Comparison of ENCODE assay signal across 23 cellular contexts in genomic region chr15:83656192-83656591, GRCh38. TPM values are rescaled to one million over a fixed set of nuclear protein-coding genes. Genes with fewer than 3 reads are reported as not detected.
DNase-seq lines count a peak whose midpoint lies in the region; ATAC-seq, FAIRE-seq and TF ChIP-seq lines count a peak whose summit lies in the region.
"Had no signal": no experiment of that assay in that cellular context is flagged by ENCODE, and none has a peak within 500 bp of the region (broad histone marks: within the 10 kb centered on the region; RNA-seq: fewer than 3 reads in every experiment).

No MANE protein-coding gene starts in this region.

- no peaks in the 10 kb centered on the region for H3K79me2 ChIP-seq in hepatocyte

- H3K36me3 ChIP-seq in heart left ventricle = peaks cover 0 to 15% (median 0%) of the 10 kb centered on the region in 9 donors
- H3K36me3 ChIP-seq in hepatocyte (replicated peaks; ENCODE audit: insufficient read depth, low read depth) = no peaks in the 10 kb centered on the region
- H3K36me3 ChIP-seq: BLaER1, SJCRH30 had no signal

- TF ChIP-seq CTCF in heart left ventricle (IDR thresholded peaks at IDR 0.05) (no peak), hepatocyte (IDR thresholded peaks at IDR 0.05; ENCODE audit: poor library complexity) (no peak)

- H3K27ac ChIP-seq in heart left ventricle (peak overlapping the region in 5 of 12 donors; percentile 38 to 90 (median 83)), hepatocyte (no peak overlapping the region)
- H3K27ac ChIP-seq: BLaER1, SJCRH30 had no signal

- peaks cover 0 to 55% (median 14%) of the 10 kb centered on the region in 12 donors for H3K4me1 ChIP-seq in heart left ventricle
- H3K4me1 ChIP-seq in hepatocyte (ENCODE audit: insufficient read depth) = peaks cover 22% of the 10 kb centered on the region
- H3K4me1 ChIP-seq: BLaER1 had no signal

- no peaks in the 10 kb centered on the region for H3K9me2 ChIP-seq in hepatocyte (replicated peaks; ENCODE audit: insufficient read depth)

- intact Hi-C loops in heart left ventricle (cut with DNase I) = loop anchor here in 5 of 10 donors (5.0 to 10.0 kb wide), 5 partner anchors 41 to 379 kb away; no protein-coding TSS in a partner anchor
- intact Hi-C loops in Right ventricle myocardium inferior (cut with DNase I) = loop anchor here (5.0 to 10.0 kb wide), 3 partner anchors 91 to 379 kb away; no protein-coding TSS in a partner anchor

- DNase-seq in heart left ventricle (no peak), Right ventricle myocardium inferior (ENCODE audit: missing footprints) (no peak), hepatocyte (ENCODE audit: low spot score) (no peak), pons (ENCODE audit: low spot score) (peak; percentile 37), anterior cingulate cortex (lab: John Stamatoyannopoulos, UW) (no peak), GM12891 (ENCODE audit: insufficient read length, low spot score) (no peak), NCI-H2081 treated with DMSO at 0.1 percent for 48 hours (lab: John Stamatoyannopoulos, UW) (no peak)
- DNase-seq: CD4-positive, CD25-positive, alpha-beta regulatory T cell; H9; MV-4-11; NCI-H1105; NCI-H1436 treated with DMSO at 0.1 percent for 48 hours; NCI-H187 treated with DMSO at 0.1 percent for 48 hours; NCI-H446; NCI-H774; SJCRH30 had no signal

- no peak for TF ChIP-seq POLR2A in heart left ventricle (IDR thresholded peaks at IDR 0.05)
- no peak for TF ChIP-seq POLR2A in GM12891 (IDR thresholded peaks at IDR 0.05; ENCODE audit: low read depth, low read length)

- no peak for FAIRE-seq in GM12891 (lab: Jason Lieb, UNC)
- FAIRE-seq: GM18507, K562, RCC 7860 had no signal

- peaks cover 0 to 3% (median 0%) of the 10 kb centered on the region in 12 donors for H3K9me3 ChIP-seq in heart left ventricle
- no peaks in the 10 kb centered on the region for H3K9me3 ChIP-seq in hepatocyte (ENCODE audit: low read depth)

- no peaks in the 10 kb centered on the region for H4K20me1 ChIP-seq in hepatocyte (ENCODE audit: insufficient read depth, poor library complexity, severe bottlenecking)
- H4K20me1 ChIP-seq: BLaER1 had no signal

- ATAC-seq in heart left ventricle (no peak), Right ventricle myocardium inferior (no peak)
- ATAC-seq: GM23338, K562 had no signal

- peak overlapping the region in 7 of 12 donors; percentile 67 to 85 (median 71) for H3K4me3 ChIP-seq in heart left ventricle
- no peak overlapping the region for H3K4me3 ChIP-seq in hepatocyte
- H3K4me3 ChIP-seq: BLaER1, GM23338, K562, SJCRH30 had no signal

- no peak overlapping the region for H2AFZ ChIP-seq in hepatocyte
- H2AFZ ChIP-seq: GM23338 had no signal

- 82 to 85% (median 84%) methylated on average over 5 of the region's 5 CpGs for WGBS in heart left ventricle, 4 donors
- whole genome bisulfite sequencing in hepatocyte (ENCODE audit: low lambda C conversion rate, missing lambda C conversion rate) = 60% methylated on average over 5 of the region's 5 CpGs

- peak overlapping the region; percentile 56 for H3K4me2 ChIP-seq in hepatocyte
- H3K4me2 ChIP-seq: BLaER1, GM23338 had no signal

- H3K27me3 ChIP-seq in heart left ventricle = peaks cover 0 to 18% (median 0%) of the 10 kb centered on the region in 9 donors
- H3K27me3 ChIP-seq in hepatocyte = peaks cover 38% of the 10 kb centered on the region
- H3K27me3 ChIP-seq: BLaER1, SJCRH30 had no signal

TF ChIP-seq in GM12891, 5 proteins besides CTCF, POLR2A, EP300 and RAD21:
- no peak for TF ChIP-seq POU2F2 (IDR thresholded peaks at IDR 0.05; ENCODE audit: low read depth, low read length)
- TF ChIP-seq TAF1 (IDR thresholded peaks at IDR 0.05; ENCODE audit: low read depth, low read length) = no peak
- no peak for TF ChIP-seq POLR2AphosphoS5 (IDR thresholded peaks at IDR 0.05; ENCODE audit: low read depth, low read length)
- TF ChIP-seq PAX5 (IDR thresholded peaks at IDR 0.05; ENCODE audit: insufficient read depth, low read length, severe bottlenecking) = no peak
- no peak for TF ChIP-seq SPI1 (IDR thresholded peaks at IDR 0.05; ENCODE audit: low read depth, low read length)

RNA-seq across cellular contexts. Expression of gene ADAMTSL3, which starts 2.3 kb away (rescaled TPM):
- total RNA-seq in heart left ventricle = 10 to 100 TPM in 3 of 9 donors, 1 to 10 TPM in 6; 6.6 to 13.2 (median 7.7) TPM
- polyA plus RNA-seq in heart left ventricle = 1 to 10 TPM; 1.3 to 2.6 TPM
- total RNA-seq in Right ventricle myocardium inferior = 11.5 TPM
- total RNA-seq in hepatocyte = 5.0 and 6.2 TPM in 2 replicates
- 5.2 TPM in 2 replicates for polyA plus RNA-seq in hepatocyte
- polyA plus RNA-seq in GM12891 (2012; ENCODE audit: low read depth, missing spikeins) = 0.15 TPM
- total RNA-seq: A172; CD4-positive, CD25-positive, alpha-beta regulatory T cell; HT1080 had no signal
- polyA plus RNA-seq: CD4-positive, CD25-positive, alpha-beta regulatory T cell had no signal
